1 cellular context compared by ENCODE assay signal in the genomic region with DNA sequence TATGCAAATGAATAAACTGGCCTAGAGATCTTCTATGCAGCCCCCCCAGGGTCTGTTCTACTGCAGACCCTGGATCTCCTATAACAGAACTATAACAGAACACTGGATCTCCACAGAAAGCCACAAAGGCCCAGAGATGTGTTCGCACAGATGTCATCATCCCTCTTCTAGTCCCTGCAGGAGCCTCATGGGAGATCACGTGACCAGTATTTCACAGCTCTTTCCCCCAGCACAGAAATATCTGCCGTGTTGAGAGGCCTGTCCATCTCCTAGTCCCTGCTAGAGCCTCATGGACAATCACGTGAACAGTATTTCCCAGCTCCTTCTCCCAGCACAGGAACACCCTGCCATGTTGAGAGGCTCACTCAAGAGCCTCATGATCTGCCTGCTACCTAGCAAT.
TF ChIP-seq lines count a peak whose summit lies in the region.

No MANE protein-coding gene starts in this region.

TF ChIP-seq in HepG2, 621 proteins besides CTCF, POLR2A, EP300 and RAD21:
- TF ChIP-seq USF2 (IDR thresholded peaks at IDR 0.05; ENCODE audit: low read depth, low read length): peak; percentile 58; the same call in 1 of the 2 replicates
- TF ChIP-seq USF2 (CRISPR knock-in tag; IDR thresholded peaks at IDR 0.05; ENCODE audit: borderline replicate concordance): no peak
- TF ChIP-seq RAD51 (IDR thresholded peaks at IDR 0.05; ENCODE audit: borderline replicate concordance): peak; percentile 59; the same call in 1 of the 2 replicates
- no peak for TF ChIP-seq ARHGAP35 (CRISPR knock-in tag; IDR thresholded peaks at IDR 0.05; ENCODE audit: borderline replicate concordance)
TF ChIP-seq in HepG2: peak in this region for 2.
